8 cellular contexts compared by ENCODE assay signal in the genomic region with DNA sequence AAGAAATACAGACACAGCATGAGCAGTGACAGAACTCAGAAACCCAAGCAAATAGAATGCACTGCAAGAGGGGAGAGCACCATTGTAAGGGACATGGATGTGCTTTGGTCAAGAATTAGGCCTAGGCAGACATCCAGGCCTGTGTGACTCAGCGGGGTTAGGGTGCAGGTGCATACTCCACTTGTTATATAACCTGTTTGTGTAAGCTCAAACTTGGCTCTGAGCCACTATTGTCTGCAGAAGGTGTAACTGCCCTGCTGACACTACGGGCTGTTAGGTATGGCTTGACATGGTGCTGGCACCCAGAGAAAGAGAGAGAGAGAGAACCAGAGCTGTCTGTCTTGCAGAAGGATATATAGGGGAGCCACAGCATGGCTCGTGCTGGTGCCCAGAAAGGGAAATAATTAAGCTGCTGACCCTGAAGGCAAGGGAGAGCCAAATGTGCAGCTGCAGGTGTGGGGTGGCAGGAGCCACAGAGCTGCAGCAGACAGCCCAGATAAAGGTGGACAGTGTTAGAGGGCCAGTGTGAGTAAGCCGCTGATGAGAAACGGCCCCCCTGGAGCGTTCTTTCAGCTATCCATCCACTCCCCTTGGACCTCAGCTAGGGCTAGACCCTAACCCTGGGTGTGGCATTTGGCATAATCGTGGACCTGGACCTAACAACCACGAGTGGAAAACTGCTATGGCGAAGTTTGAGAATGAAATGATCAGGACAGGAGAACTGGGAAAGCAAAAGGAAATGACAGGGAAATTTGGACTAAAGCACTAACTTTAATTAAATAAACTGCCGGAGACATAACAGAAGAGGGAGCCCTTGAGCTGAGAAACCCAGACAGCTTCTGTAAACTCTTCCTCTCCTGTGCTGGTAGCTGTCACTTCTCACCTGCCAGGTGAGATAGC.
DNase-seq lines count a peak whose midpoint lies in the region; ATAC-seq and TF ChIP-seq lines count a peak whose summit lies in the region.

No MANE protein-coding gene starts in this region.

- DNase-seq in GM06990 (ENCODE audit: extremely low read depth, insufficient read length): no peak
- peak; percentile 79 for DNase-seq in GM23338 (ENCODE audit: low spot score)
- peak; percentile 45 for DNase-seq in NAMALWA (ENCODE audit: low spot score)
- peak; percentile 19 to 66 for DNase-seq in foreskin fibroblast
- DNase-seq in retina: peak; percentile 63
- DNase-seq in NCI-H128 (lab: John Stamatoyannopoulos, UW; ENCODE audit: unreplicated experiment): no peak
- no peak for DNase-seq in sciatic nerve (ENCODE audit: low spot score)

- peaks cover 16% of the 10 kb centered on the region for H3K9me3 Mint-ChIP-seq in GM23338

- peaks cover 2% of the 10 kb centered on the region for H3K27me3 Mint-ChIP-seq in GM23338 (ENCODE audit: insufficient read depth, low read depth, poor library complexity)

- H3K36me3 ChIP-seq in GM06990 (ENCODE audit: control insufficient read depth, insufficient read depth, low read length) (no peaks in the 10 kb centered on the region), GM23338 (ENCODE audit: insufficient read depth) (no peaks in the 10 kb centered on the region)

- peak overlapping the region; percentile 70; the same call in 1 of the 2 replicates for H3K27ac Mint-ChIP-seq in GM23338

- intact Hi-C loops in sciatic nerve (cut with DNase I): no loop called here

- H3K79me2 ChIP-seq in GM23338 (replicated peaks; ENCODE audit: insufficient read depth): no peaks in the 10 kb centered on the region

- H3K36me3 Mint-ChIP-seq in GM23338 (ENCODE audit: low read depth): peaks cover 14% of the 10 kb centered on the region

- H3K4me3 ChIP-seq in GM06990 (replicated peaks; ENCODE audit: low read depth, low read length) (no peak overlapping the region), GM23338 (no peak overlapping the region), foreskin fibroblast (ENCODE audit: low read depth in 1 of 2, low read length in 2 of 2) (no peak overlapping the region)

- ATAC-seq in GM23338 (peak; percentile 89), SK-N-SH treated with all-trans-retinoic acid at 6 μM for 48 hours (peak; percentile 86), sciatic nerve (no peak)

- peaks cover 23% of the 10 kb centered on the region for H3K4me1 Mint-ChIP-seq in GM23338

- H3K4me1 ChIP-seq in GM23338 (ENCODE audit: insufficient read depth): peaks cover 18% of the 10 kb centered on the region

- TF ChIP-seq CTCF in GM06990 (IDR thresholded peaks at IDR 0.05; ENCODE audit: insufficient read depth, low read length, poor library complexity, severe bottlenecking): peak; percentile 54
- peak; percentile 75 to 84 for TF ChIP-seq CTCF in GM23338 (conservative IDR thresholded peaks at IDR 0.05; ENCODE audit: low read depth in 2 of 2)
- peak; percentile 47 for TF ChIP-seq CTCF in foreskin fibroblast (IDR thresholded peaks at IDR 0.05; ENCODE audit: low read depth, low read length)

- H3K4me2 ChIP-seq in GM23338: no peak overlapping the region

- H3K4me3 Mint-ChIP-seq in GM23338: no peak overlapping the region

- H3K27me3 ChIP-seq in GM06990 (replicated peaks; ENCODE audit: control insufficient read depth, insufficient read depth, low read length): no peaks in the 10 kb centered on the region
- no peaks in the 10 kb centered on the region for H3K27me3 ChIP-seq in GM23338 (ENCODE audit: insufficient read depth)

- H2AFZ ChIP-seq in GM23338: peak overlapping the region; percentile 53

- H3K9me2 ChIP-seq in GM23338 (ENCODE audit: insufficient read depth): no peaks in the 10 kb centered on the region

- no peaks in the 10 kb centered on the region for H4K20me1 ChIP-seq in GM23338 (replicated peaks; ENCODE audit: insufficient read depth)

- H3K27ac ChIP-seq in GM23338 (ENCODE audit: low read depth): no peak overlapping the region

- H3F3A ChIP-seq in GM23338 (replicated peaks; ENCODE audit: low read depth): no peaks in the 10 kb centered on the region

TF ChIP-seq in GM23338, 12 proteins besides CTCF, POLR2A, EP300 and RAD21 (continues in another document):
- TF ChIP-seq NANOG (IDR thresholded peaks at IDR 0.05; ENCODE audit: borderline replicate concordance): no peak
- TF ChIP-seq ZNF331 (CRISPR knock-in tag; IDR thresholded peaks at IDR 0.05; ENCODE audit: low read depth): no peak
- no peak for TF ChIP-seq STAT1 (IDR thresholded peaks at IDR 0.05; ENCODE audit: unreplicated experiment)
- TF ChIP-seq CREB1 (CRISPR knock-in tag; IDR thresholded peaks at IDR 0.05; ENCODE audit: low read depth): no peak
- TF ChIP-seq JUNB (IDR thresholded peaks at IDR 0.05; ENCODE audit: unreplicated experiment): no peak
- no peak for TF ChIP-seq EZH2 (IDR thresholded peaks at IDR 0.05; ENCODE audit: low read depth, unreplicated experiment)

TF ChIP-seq in SK-N-SH treated with all-trans-retinoic acid at 6 μM for 48 hours, 23 proteins besides CTCF, POLR2A, EP300 and RAD21:
- TF ChIP-seq ZFP3 (CRISPR knock-in tag; IDR thresholded peaks at IDR 0.05) (no peak), ZNF565 (CRISPR knock-in tag; conservative IDR thresholded peaks at IDR 0.05; ENCODE audit: low read depth) (no peak), BACH2 (CRISPR knock-in tag; IDR thresholded peaks at IDR 0.05; ENCODE audit: borderline replicate concordance) (no peak), ZNF70 (CRISPR knock-in tag; IDR thresholded peaks at IDR 0.05) (no peak)
- TF ChIP-seq, protein P1, sequence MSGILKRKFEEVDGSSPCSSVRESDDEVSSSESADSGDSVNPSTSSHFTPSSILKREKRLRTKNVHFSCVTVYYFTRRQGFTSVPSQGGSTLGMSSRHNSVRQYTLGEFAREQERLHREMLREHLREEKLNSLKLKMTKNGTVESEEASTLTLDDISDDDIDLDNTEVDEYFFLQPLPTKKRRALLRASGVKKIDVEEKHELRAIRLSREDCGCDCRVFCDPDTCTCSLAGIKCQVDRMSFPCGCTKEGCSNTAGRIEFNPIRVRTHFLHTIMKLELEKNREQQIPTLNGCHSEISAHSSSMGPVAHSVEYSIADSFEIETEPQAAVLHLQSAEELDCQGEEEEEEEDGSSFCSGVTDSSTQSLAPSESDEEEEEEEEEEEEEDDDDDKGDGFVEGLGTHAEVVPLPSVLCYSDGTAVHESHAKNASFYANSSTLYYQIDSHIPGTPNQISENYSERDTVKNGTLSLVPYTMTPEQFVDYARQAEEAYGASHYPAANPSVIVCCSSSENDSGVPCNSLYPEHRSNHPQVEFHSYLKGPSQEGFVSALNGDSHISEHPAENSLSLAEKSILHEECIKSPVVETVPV (CRISPR knock-in tag; IDR thresholded peaks at IDR 0.05): no peak

Comparison
In these comparisons a context has a peak if more than half of its experiments do, and no peak if none do; other contexts are left out.
1. DNase-seq: peak in GM23338 (single experiment), NAMALWA (single experiment), foreskin fibroblast (2 of 2) and retina (single experiment); none in GM06990 (single experiment), NCI-H128 (single experiment) and sciatic nerve (single experiment).
2. Peak in every context shown above with its lines, with median percentiles within 50 percentile points of each other: CTCF ChIP-seq.